Comparison of ENCODE assay signal across 19 cellular contexts in genomic region chr22:26433805-26434204, GRCh38. TPM values are rescaled to one million over a fixed set of nuclear protein-coding genes. Genes with fewer than 3 reads are reported as not detected.
A peak's percentile ranks its signal among the peaks of the same experiment; 100 is the strongest.
DNase-seq lines count a peak whose midpoint lies in the region; ATAC-seq, FAIRE-seq and TF ChIP-seq lines count a peak whose summit lies in the region.
"Had no signal": no experiment of that assay in that cellular context is flagged by ENCODE, and none has a peak within 500 bp of the region (broad histone marks: within the 10 kb centered on the region; RNA-seq: fewer than 3 reads in every experiment).

No MANE protein-coding gene starts in this region.

- no peak for TF ChIP-seq EP300 in K562 (IDR thresholded peaks at IDR 0.05; ENCODE audit: low read length)

- H2AFZ ChIP-seq in K562 (ENCODE audit: low read depth, low read length) (no peak overlapping the region), neuronal stem cell (ENCODE audit: low read length) (no peak overlapping the region)
- H2AFZ ChIP-seq: GM23248 had no signal

- H3K9me3 Mint-ChIP-seq in CD14-positive monocyte (no peaks in the 10 kb centered on the region), IgD-negative memory B cell (no peaks in the 10 kb centered on the region)
- H3K9me3 Mint-ChIP-seq: CD4-positive, alpha-beta T cell; CD8-positive, alpha-beta memory T cell had no signal

- H3K4me1 Mint-ChIP-seq in CD14-positive monocyte (peaks cover 70% of the 10 kb centered on the region), IgD-negative memory B cell (peaks cover 37 to 44% (median 42%) of the 10 kb centered on the region in 3 donors)

- peak overlapping the region; percentile 68 for H2BK5ac ChIP-seq in neuronal stem cell (ENCODE audit: low read length)

- H2BK12ac ChIP-seq in neuronal stem cell (ENCODE audit: low read length): no peak overlapping the region

- TF ChIP-seq RAD21 in K562 (CRISPR knock-in tag; conservative IDR thresholded peaks at IDR 0.05 in 1 of 2, IDR thresholded peaks at IDR 0.05 in 1 of 2): no peak

- H3K4ac ChIP-seq in neuronal stem cell (ENCODE audit: low read length): no peak overlapping the region

- no peak overlapping the region for H3K14ac ChIP-seq in neuronal stem cell (ENCODE audit: low read length)

- H3K4me3 Mint-ChIP-seq in CD14-positive monocyte (no peak overlapping the region), IgD-negative memory B cell (peak overlapping the region in 1 of 4 donors; percentile 21)
- H3K4me3 Mint-ChIP-seq: CD4-positive, alpha-beta T cell had no signal

- CTCF ChIA-PET in K562 (lab: Yijun Ruan, JAX; ENCODE audit: low intra/inter-chr PET ratio): no interaction called here

- H3K79me2 ChIP-seq in K562 (ENCODE audit: control insufficient read depth, insufficient read depth, low read length): no peaks in the 10 kb centered on the region

- no peaks in the 10 kb centered on the region for H3K36me3 ChIP-seq in K562 (ENCODE audit: control insufficient read depth, insufficient read depth, low read length)
- H3K36me3 ChIP-seq in neuronal stem cell (replicated peaks in 1 of 2; ENCODE audit: control insufficient read depth in 2 of 2, insufficient read depth in 2 of 2, low read length in 2 of 2): peaks cover 17 to 21% of the 10 kb centered on the region in 2 donors

- H3K9ac ChIP-seq in K562 (ENCODE audit: insufficient read depth in 1 of 2, low read depth in 2 of 2, low read length in 2 of 2): no peak overlapping the region
- H3K9ac ChIP-seq in neuronal stem cell (ENCODE audit: low read depth, low read length, poor library complexity): peak overlapping the region; percentile 38
- H3K9ac ChIP-seq: GM23248 had no signal

- H2BK15ac ChIP-seq in neuronal stem cell (ENCODE audit: low read length): no peak overlapping the region

- DNase-seq in CD14-positive monocyte (ENCODE audit: low spot score) (no peak), K562 (ENCODE audit: extremely low read depth in 1 of 4, low spot score in 3 of 4) (no peak), neuronal stem cell (ENCODE audit: low spot score) (no peak), cardiac septum (ENCODE audit: low spot score) (no peak), EL (no peak), D721Med (ENCODE audit: insufficient read length, low spot score) (no peak)
- DNase-seq: CD4-positive, alpha-beta T cell; CD8-positive, alpha-beta memory T cell; DMS53; DMS79 treated with DMSO at 0.1 percent for 48 hours; GM23248; HCEC 1CT had no signal

- H3K23ac ChIP-seq in neuronal stem cell (ENCODE audit: low read depth, low read length, poor library complexity): peak overlapping the region; percentile 20

- FAIRE-seq in K562 (lab: Jason Lieb, UNC) (no peak), D721Med (lab: Jason Lieb, UNC) (no peak)
- FAIRE-seq: G401.6, GM12891, GM18507, H1 had no signal

- H4K91ac ChIP-seq in neuronal stem cell (ENCODE audit: low read depth, low read length, poor library complexity): no peak overlapping the region

- ATAC-seq in K562 (no peak), GM18861 (IDR thresholded peaks at IDR 0.05; ENCODE audit: unreplicated experiment) (no peak)

- H3K18ac ChIP-seq in neuronal stem cell (ENCODE audit: low read length): no peak overlapping the region

- intact Hi-C loops in CD14-positive monocyte (cut with micrococcal nuclease) (loop anchor here in 1 of 2 donors (5.0 kb wide), 1 partner anchor 48 kb away; the partner anchor contains the start of genes HPS4 and SRRD), K562 (cut with micrococcal nuclease) (no loop called here), cardiac septum (cut with DNase I) (no loop called here)

- no peak overlapping the region for H2BK120ac ChIP-seq in neuronal stem cell (ENCODE audit: low read depth, low read length)

- H3K4me2 ChIP-seq in K562 (ENCODE audit: insufficient read depth, low read length) (no peak overlapping the region), neuronal stem cell (ENCODE audit: insufficient read depth, low read length, poor library complexity, severe bottlenecking) (no peak overlapping the region)

- H4K8ac ChIP-seq in neuronal stem cell (ENCODE audit: low read depth, low read length): no peak overlapping the region

- H3K27ac ChIP-seq in K562 (ENCODE audit: extremely low read depth, low read depth, low read length) (no peak overlapping the region), neuronal stem cell (replicated peaks; ENCODE audit: low read length) (no peak overlapping the region)
- H3K27ac ChIP-seq: C4-2B, GM23248 had no signal

- H3K9me3 ChIP-seq in K562 (replicated peaks; ENCODE audit: control insufficient read depth, insufficient read depth, low read depth, low read length) (no peaks in the 10 kb centered on the region), neuronal stem cell (replicated peaks in 1 of 2; ENCODE audit: control insufficient read depth in 2 of 2, insufficient read depth in 1 of 2, low read depth in 1 of 2, low read length in 2 of 2) (no peaks in the 10 kb centered on the region)

- peak overlapping the region; percentile 40 for H2AK5ac ChIP-seq in neuronal stem cell (ENCODE audit: low read depth, low read length)

- H3K9me1 ChIP-seq in K562 (ENCODE audit: control insufficient read depth, insufficient read depth, low read length): no peaks in the 10 kb centered on the region

- TF ChIP-seq CTCF in CD14-positive monocyte (IDR thresholded peaks at IDR 0.05) (no peak), K562 (IDR thresholded peaks at IDR 0.05 in 2 of 3, conservative IDR thresholded peaks at IDR 0.05 in 1 of 3; ENCODE audit: insufficient read depth in 2 of 3, low read depth in 1 of 3, low read length in 3 of 3) (no peak), D721Med (IDR thresholded peaks at IDR 0.05; ENCODE audit: insufficient read depth, missing control alignments) (no peak)

- in situ Hi-C loops in K562 (cut with MboI): no loop called here

- POLR2A ChIA-PET in K562 (lab: Yijun Ruan, JAX): no interaction called here

- H3K4me1 ChIP-seq in K562 (replicated peaks in 1 of 2; ENCODE audit: control insufficient read depth in 2 of 2, insufficient read depth in 2 of 2, low read length in 2 of 2) (peaks cover 0 to 28% of the 10 kb centered on the region in 2 experiments; a peak in 3 of 5 replicates), neuronal stem cell (ENCODE audit: control insufficient read depth in 2 of 2, insufficient read depth in 1 of 2, low read depth in 1 of 2, low read length in 2 of 2) (peaks cover 26% of the 10 kb centered on the region in 2 donors)

- H3K4me3 ChIP-seq in K562 (no peak overlapping the region), neuronal stem cell (ENCODE audit: low read length in 2 of 2) (peak overlapping the region in 1 of 2 donors; percentile 2)
- H3K4me3 ChIP-seq: GM23248 had no signal

- BruUV-seq in K562 (replicated peaks; lab: Mats Ljungman, UMichigan): no TSS peak

- no peak for TF ChIP-seq POLR2A in K562 (conservative IDR thresholded peaks at IDR 0.05)

- WGBS in K562 (ENCODE audit: insufficient coverage, low coverage, missing lambda C conversion rate): 38% methylated on average over 17 of the region's 25 CpGs
- no CpG with 5 or more reads among the region's 25 CpGs for WGBS in neuronal stem cell (ENCODE audit: extremely low coverage in 2 of 2, insufficient read length in 2 of 2, insufficient replicate concordance in 1 of 2), 2 donors

- H3K36me3 Mint-ChIP-seq in CD14-positive monocyte (peaks cover 38% of the 10 kb centered on the region in 2 donors), IgD-negative memory B cell (peaks cover 4% of the 10 kb centered on the region)

- H3K27ac Mint-ChIP-seq in CD14-positive monocyte (peak overlapping the region in 4 of 7 donors; percentile 27 to 91 (median 52)), IgD-negative memory B cell (peak overlapping the region in 2 of 3 donors; percentile 34 to 69)
- H3K27ac Mint-ChIP-seq: CD4-positive, alpha-beta T cell had no signal

- H3K79me1 ChIP-seq in neuronal stem cell (ENCODE audit: low read depth, low read length): peaks cover 7% of the 10 kb centered on the region

- H4K20me1 ChIP-seq in K562 (replicated peaks; ENCODE audit: control insufficient read depth, insufficient read depth, low read length): no peaks in the 10 kb centered on the region

- H3K27me3 Mint-ChIP-seq in CD14-positive monocyte (ENCODE audit: low read depth in 3 of 3): no peaks in the 10 kb centered on the region
- no peaks in the 10 kb centered on the region for H3K27me3 Mint-ChIP-seq in IgD-negative memory B cell
- H3K27me3 Mint-ChIP-seq: CD4-positive, alpha-beta T cell; CD8-positive, alpha-beta memory T cell had no signal

- H3K27me3 ChIP-seq in K562 (ENCODE audit: control insufficient read depth in 2 of 2, insufficient read depth in 2 of 2, low read length in 2 of 2): peaks cover 2 to 6% of the 10 kb centered on the region in 2 experiments; a peak in 3 of 5 replicates
- H3K27me3 ChIP-seq in neuronal stem cell (ENCODE audit: control insufficient read depth in 3 of 3, insufficient read depth in 3 of 3, low read depth in 1 of 3, low read length in 3 of 3): peaks cover 0 to 9% (median 4%) of the 10 kb centered on the region in 3 experiments

RNA-seq across cellular contexts. Expression of gene ASPHD2, which starts 4.7 kb away (rescaled TPM):
- polyA plus RNA-seq in CD14-positive monocyte: 1 to 10 TPM; 2.6 to 6.2 TPM
- polyA plus RNA-seq in IgD-negative memory B cell: 5.7 TPM
- total RNA-seq in K562 (2011; cell fraction: chromatin; rRNA removed; ENCODE audit: low replicate concordance): 0.42 and 0.53 TPM in 2 replicates
- 0.39 and 0.67 TPM in 2 replicates for total RNA-seq in K562 (2011; cell fraction: nucleolus; rRNA removed)
- total RNA-seq in K562 (2011; cell fraction: nucleoplasm; rRNA removed): 0.37 and 0.53 TPM in 2 replicates
- total RNA-seq in K562 (2014; rRNA removed): 0.18 and 0.82 TPM in 2 replicates
- 0.22 and 0.29 TPM in 2 replicates for total RNA-seq in K562 (2014; rRNA removed; fragmentation: Illumina TruSeq; extraction: Trizol)
- total RNA-seq in K562 (2015; rRNA removed; fragmentation: Illumina TruSeq; extraction: Trizol): 0.38 and 0.40 TPM in 2 replicates
- 0.58 and 0.64 TPM in 2 replicates for total RNA-seq in K562 (2021)
- polyA plus RNA-seq in K562 (2011; rRNA removed): 0.46 and 0.62 TPM in 2 replicates
- polyA plus RNA-seq in K562 (2011; cell fraction: cytosol; rRNA removed): 0.66 and 0.69 TPM in 2 replicates
- 0.41 and 0.52 TPM in 2 replicates for polyA plus RNA-seq in K562 (2011; cell fraction: nucleus; rRNA removed)
- 0.47 and 0.66 TPM in 2 replicates for polyA plus RNA-seq in K562 (2012)
- 0.36 and 0.46 TPM in 2 replicates for polyA plus RNA-seq in K562 (2014; fragmentation: Illumina TruSeq; extraction: Trizol)
- polyA plus RNA-seq in K562 (2014; fragmentation: Nextera tagmentation; extraction: Ambion mirVana): under 1 TPM; 0.20 to 0.36 TPM
- 0.32 and 0.46 TPM in 2 replicates for polyA plus RNA-seq in K562 (2014; rRNA removed)
- polyA minus RNA-seq in K562 (2011; rRNA and poly(A)+ RNA removed): 0.56 and 0.66 TPM in 2 replicates
- polyA minus RNA-seq in K562 (2011; cell fraction: cytosol; rRNA and poly(A)+ RNA removed): 0.86 and 1.0 TPM in 2 replicates
- polyA minus RNA-seq in K562 (2011; cell fraction: nucleus; rRNA and poly(A)+ RNA removed): 0.27 and 0.78 TPM in 2 replicates
- polyA plus RNA-seq in neuronal stem cell (2013, experiment 1 of 2): 11.5 TPM
- polyA plus RNA-seq in neuronal stem cell (2013, experiment 2 of 2): 11.4 TPM
- 0.32 TPM for total RNA-seq in cardiac septum

RNA-seq across cellular contexts. Expression of gene HPS4, which starts 49.8 kb away (rescaled TPM):
- polyA plus RNA-seq in CD14-positive monocyte (1 to 10 TPM; 5.7 to 7.5 TPM), IgD-negative memory B cell (19.8 TPM), K562 (2011; rRNA removed) (28.3 and 35.2 TPM in 2 replicates), K562 (2014; fragmentation: Illumina TruSeq; extraction: Trizol) (28.4 and 29.2 TPM in 2 replicates), K562 (2014; fragmentation: Nextera tagmentation; extraction: Ambion mirVana) (10 to 100 TPM; 12.8 to 23.7 TPM), K562 (2014; rRNA removed) (24.7 and 25.3 TPM in 2 replicates)
- 113 and 158 TPM in 2 replicates for total RNA-seq in K562 (2011; cell fraction: chromatin; rRNA removed; ENCODE audit: low replicate concordance)
- 66.7 and 67.0 TPM in 2 replicates for total RNA-seq in K562 (2011; cell fraction: nucleolus; rRNA removed)
- 82.3 and 87.6 TPM in 2 replicates for total RNA-seq in K562 (2011; cell fraction: nucleoplasm; rRNA removed)
- total RNA-seq in K562 (2014; rRNA removed) (17.7 and 24.7 TPM in 2 replicates), K562 (2014; rRNA removed; fragmentation: Illumina TruSeq; extraction: Trizol) (25.7 and 28.8 TPM in 2 replicates), K562 (2015; rRNA removed; fragmentation: Illumina TruSeq; extraction: Trizol) (20.7 and 22.5 TPM in 2 replicates), K562 (2021) (27.6 and 28.4 TPM in 2 replicates), cardiac septum (11.9 TPM)
- polyA plus RNA-seq in K562 (2011; cell fraction: cytosol; rRNA removed): 22.6 and 24.7 TPM in 2 replicates
- 98.7 and 99.9 TPM in 2 replicates for polyA plus RNA-seq in K562 (2011; cell fraction: nucleus; rRNA removed)
- polyA plus RNA-seq in K562 (2012): 18.4 and 25.1 TPM in 2 replicates
- polyA minus RNA-seq in K562 (2011; rRNA and poly(A)+ RNA removed): 44.8 and 58.9 TPM in 2 replicates
- polyA minus RNA-seq in K562 (2011; cell fraction: cytosol; rRNA and poly(A)+ RNA removed): 15.2 and 16.9 TPM in 2 replicates
- 39.2 and 74.3 TPM in 2 replicates for polyA minus RNA-seq in K562 (2011; cell fraction: nucleus; rRNA and poly(A)+ RNA removed)
- polyA plus RNA-seq in neuronal stem cell (2013, experiment 1 of 2): 29.8 TPM
- 30.4 TPM for polyA plus RNA-seq in neuronal stem cell (2013, experiment 2 of 2)

RNA-seq across cellular contexts. Expression of gene SRRD, which starts 49.9 kb away (rescaled TPM):
- polyA plus RNA-seq in CD14-positive monocyte: 10 to 100 TPM; 10.0 to 15.0 TPM
- polyA plus RNA-seq in IgD-negative memory B cell: 23.1 TPM
- total RNA-seq in K562 (2011; cell fraction: chromatin; rRNA removed; ENCODE audit: low replicate concordance): 21.3 and 32.0 TPM in 2 replicates
- total RNA-seq in K562 (2011; cell fraction: nucleolus; rRNA removed): 11.2 and 13.3 TPM in 2 replicates
- 16.1 and 17.9 TPM in 2 replicates for total RNA-seq in K562 (2011; cell fraction: nucleoplasm; rRNA removed)
- 13.5 and 14.2 TPM in 2 replicates for total RNA-seq in K562 (2014; rRNA removed)
- total RNA-seq in K562 (2014; rRNA removed; fragmentation: Illumina TruSeq; extraction: Trizol): 34.4 and 39.1 TPM in 2 replicates
- total RNA-seq in K562 (2015; rRNA removed; fragmentation: Illumina TruSeq; extraction: Trizol): 27.6 and 28.7 TPM in 2 replicates
- 35.1 and 35.5 TPM in 2 replicates for total RNA-seq in K562 (2021)
- 29.4 and 59.4 TPM in 2 replicates for polyA plus RNA-seq in K562 (2011; rRNA removed)
- 15.8 and 23.9 TPM in 2 replicates for polyA plus RNA-seq in K562 (2011; cell fraction: cytosol; rRNA removed)
- polyA plus RNA-seq in K562 (2011; cell fraction: nucleus; rRNA removed): 13.6 and 13.8 TPM in 2 replicates
- 12.8 and 19.3 TPM in 2 replicates for polyA plus RNA-seq in K562 (2012)
- polyA plus RNA-seq in K562 (2014; fragmentation: Illumina TruSeq; extraction: Trizol): 27.8 and 34.9 TPM in 2 replicates
- 1 to 10 TPM; 4.9 to 5.7 TPM for polyA plus RNA-seq in K562 (2014; fragmentation: Nextera tagmentation; extraction: Ambion mirVana)
- 28.0 and 34.6 TPM in 2 replicates for polyA plus RNA-seq in K562 (2014; rRNA removed)
- polyA minus RNA-seq in K562 (2011; rRNA and poly(A)+ RNA removed): 30.1 and 47.2 TPM in 2 replicates
- polyA minus RNA-seq in K562 (2011; cell fraction: cytosol; rRNA and poly(A)+ RNA removed): 7.0 and 20.5 TPM in 2 replicates
- 4.2 and 7.7 TPM in 2 replicates for polyA minus RNA-seq in K562 (2011; cell fraction: nucleus; rRNA and poly(A)+ RNA removed)
- polyA plus RNA-seq in neuronal stem cell (2013, experiment 1 of 2): 11.3 TPM
- polyA plus RNA-seq in neuronal stem cell (2013, experiment 2 of 2): 11.1 TPM
- 14.5 TPM for total RNA-seq in cardiac septum
